Comparison of ENCODE assay signal across 30 cellular contexts in the genomic region with DNA sequence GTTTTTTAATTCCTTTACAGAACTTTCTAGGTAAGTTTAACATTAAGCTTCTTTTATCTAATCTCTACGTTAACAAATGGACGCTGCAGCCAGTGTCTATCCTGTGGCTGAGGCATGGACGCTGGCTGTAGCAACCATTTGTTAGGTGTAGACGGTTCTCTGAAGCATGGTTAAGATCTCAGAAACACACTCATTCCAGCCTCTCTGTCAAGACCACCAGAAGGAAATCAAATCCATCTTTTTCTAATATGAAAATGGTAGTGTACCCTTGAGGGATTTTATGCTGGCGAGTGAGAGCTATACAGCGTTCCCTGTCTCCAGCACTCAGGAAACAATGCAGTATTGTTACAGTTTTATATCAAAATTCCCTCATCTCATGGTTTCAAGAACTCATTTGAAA.
"Had no signal": no experiment of that assay in that cellular context is flagged by ENCODE, and none has a peak within 500 bp of the region (broad histone marks: within the 10 kb centered on the region; RNA-seq: fewer than 3 reads in every experiment).

No MANE protein-coding gene starts in this region.

- H3K27me3 Mint-ChIP-seq: activated CD4-positive, alpha-beta T cell treated with anti-CD3 and anti-CD28 coated beads, Interleukin-2, amount 10 ng/mL, durations not matched to agents 24 days and 14 days; activated CD8-positive, alpha-beta T cell treated with anti-CD3 and anti-CD28 coated beads for 36 hours; activated naive CD8-positive, alpha-beta T cell treated with anti-CD3 and anti-CD28 coated beads for 36 hours; activated T-helper 17 cell treated with anti-CD3 and anti-CD28 coated beads, Interleukin-2, amount 50 U/mL, for 72 hours had no signal

- H3K9me3 ChIP-seq: ascending aorta, MG63, SJCRH30 had no signal

- FAIRE-seq: RCC 7860 had no signal

- H3K4me3 ChIP-seq: ascending aorta, MG63, PC-9, SJCRH30, SK-N-MC had no signal

- DNase-seq: activated CD4-positive, alpha-beta T cell treated with anti-CD3 and anti-CD28 coated beads, Interleukin-2, amount 10 ng/mL, durations not matched to agents 24 days and 14 days; activated CD4-positive, alpha-beta T cell treated with anti-CD3 and anti-CD28 coated beads, Interleukin-2, amount 50 U/mL, for 4 hours; activated CD8-positive, alpha-beta T cell treated with anti-CD3 and anti-CD28 coated beads for 36 hours; activated effector memory CD4-positive, alpha-beta T cell treated with anti-CD3 and anti-CD28 coated beads, Interleukin-2, amount 50 U/mL, for 16 hours; activated naive CD4-positive, alpha-beta T cell; activated naive CD4-positive, alpha-beta T cell treated with anti-CD3 and anti-CD28 coated beads, Interleukin-2, amount 50 U/mL, for 16 hours; activated naive CD8-positive, alpha-beta T cell treated with anti-CD3 and anti-CD28 coated beads for 36 hours; activated T-cell treated with anti-CD3 and anti-CD28 coated beads, Interleukin-2, amount 50 U/mL, for 1 hour; activated T-cell treated with anti-CD3 and anti-CD28 coated beads, Interleukin-2, amount 50 U/mL, for 72 hours; amniotic stem cell; Kasumi-1; KG1; MG63; MV-4-11; NCI-H1092; NCI-H1436 treated with DMSO at 0.1 percent for 48 hours; NCI-H1694 treated with DMSO at 0.1 percent for 48 hours; NCI-H2029; NCI-H345; NCI-H526; NCI-H748 treated with DMSO at 0.1 percent for 48 hours; PC-9; SHP77; SJCRH30; T1000; WERI-Rb-1 had no signal

- H3K27ac Mint-ChIP-seq: activated CD4-positive, alpha-beta T cell treated with anti-CD3 and anti-CD28 coated beads, Interleukin-2, amount 10 ng/mL, durations not matched to agents 24 days and 14 days; activated CD8-positive, alpha-beta T cell treated with anti-CD3 and anti-CD28 coated beads for 36 hours; activated naive CD8-positive, alpha-beta T cell treated with anti-CD3 and anti-CD28 coated beads for 36 hours; activated T-cell treated with anti-CD3 and anti-CD28 coated beads, Interleukin-2, amount 50 U/mL, for 72 hours; activated T-helper 17 cell treated with anti-CD3 and anti-CD28 coated beads, Interleukin-2, amount 50 U/mL, for 72 hours had no signal

- H3K27ac ChIP-seq: ascending aorta, PC-9, SJCRH30, SK-N-MC, WERI-Rb-1 had no signal

- H3K4me3 Mint-ChIP-seq: activated CD4-positive, alpha-beta T cell treated with anti-CD3 and anti-CD28 coated beads, Interleukin-2, amount 10 ng/mL, durations not matched to agents 24 days and 14 days; activated CD8-positive, alpha-beta T cell treated with anti-CD3 and anti-CD28 coated beads for 36 hours; activated naive CD8-positive, alpha-beta T cell treated with anti-CD3 and anti-CD28 coated beads for 36 hours; activated T-cell treated with anti-CD3 and anti-CD28 coated beads, Interleukin-2, amount 50 U/mL, for 72 hours; activated T-helper 17 cell treated with anti-CD3 and anti-CD28 coated beads, Interleukin-2, amount 50 U/mL, for 72 hours had no signal

- H3K27me3 ChIP-seq: ascending aorta, MG63, SJCRH30 had no signal

- H3K9me3 Mint-ChIP-seq: activated CD4-positive, alpha-beta T cell treated with anti-CD3 and anti-CD28 coated beads, Interleukin-2, amount 10 ng/mL, durations not matched to agents 24 days and 14 days; activated CD8-positive, alpha-beta T cell treated with anti-CD3 and anti-CD28 coated beads for 36 hours; activated naive CD8-positive, alpha-beta T cell treated with anti-CD3 and anti-CD28 coated beads for 36 hours; activated T-cell treated with anti-CD3 and anti-CD28 coated beads, Interleukin-2, amount 50 U/mL, for 72 hours; activated T-helper 17 cell treated with anti-CD3 and anti-CD28 coated beads, Interleukin-2, amount 50 U/mL, for 72 hours had no signal

- H3K4me1 ChIP-seq: ascending aorta, SJCRH30 had no signal

- H3K36me3 ChIP-seq: ascending aorta, MG63, SJCRH30, WERI-Rb-1 had no signal

- ATAC-seq: activated CD8-positive, alpha-beta T cell treated with anti-CD3 and anti-CD28 coated beads for 36 hours; activated T-cell treated with anti-CD3 and anti-CD28 coated beads, Interleukin-2, amount 50 U/mL, for 72 hours; activated T-helper 17 cell treated with anti-CD3 and anti-CD28 coated beads, Interleukin-2, amount 50 U/mL, for 72 hours had no signal
